ENCODE assay signal across 18 cellular contexts in the genomic region with DNA sequence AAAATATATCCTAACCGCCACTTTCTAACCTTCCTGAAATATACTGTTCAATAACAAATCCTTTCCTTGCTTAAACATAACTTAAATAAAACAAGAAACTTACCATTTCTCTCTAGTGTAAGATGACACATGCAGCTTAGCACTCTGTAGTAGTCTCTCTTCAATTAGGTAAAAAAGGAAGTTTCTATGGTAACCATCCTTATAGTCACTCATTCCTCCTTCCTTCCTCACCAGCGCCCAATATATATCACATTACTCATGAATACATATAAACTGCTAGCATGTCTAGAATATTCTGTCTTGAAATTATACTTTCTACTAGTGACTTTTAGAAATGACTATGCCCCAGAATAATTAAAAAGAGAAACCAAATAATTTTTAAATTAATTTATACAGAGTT.
DNase-seq lines count a peak whose midpoint lies in the region; ATAC-seq and TF ChIP-seq lines count a peak whose summit lies in the region.
"Had no signal": no experiment of that assay in that cellular context is flagged by ENCODE, and none has a peak within 500 bp of the region (broad histone marks: within the 10 kb centered on the region; RNA-seq: fewer than 3 reads in every experiment).

No MANE protein-coding gene starts in this region.

- H2AFZ ChIP-seq in GM23338 (no peak overlapping the region), fibroblast of lung (ENCODE audit: low read length) (no peak overlapping the region)
- H2AFZ ChIP-seq: PC-9 had no signal

- H3K9me3 ChIP-seq in fibroblast of lung (ENCODE audit: control insufficient read depth, insufficient read depth, low read depth, low read length) (no peaks in the 10 kb centered on the region), skeletal muscle satellite cell (replicated peaks; ENCODE audit: low read length) (no peaks in the 10 kb centered on the region), thyroid gland (no peaks in the 10 kb centered on the region)
- H3K9me3 ChIP-seq: ascending aorta, Caco-2 had no signal

- no peak for TF ChIP-seq POLR2A in thyroid gland (IDR thresholded peaks at IDR 0.05)

- H3K27me3 ChIP-seq in GM23338 (ENCODE audit: insufficient read depth) (no peaks in the 10 kb centered on the region), fibroblast of lung (ENCODE audit: control insufficient read depth, insufficient read depth, low read length) (no peaks in the 10 kb centered on the region), skeletal muscle satellite cell (ENCODE audit: control insufficient read depth, insufficient read depth, low read length) (no peaks in the 10 kb centered on the region), thyroid gland (no peaks in the 10 kb centered on the region)
- H3K27me3 ChIP-seq: ascending aorta had no signal

- ATAC-seq in GM23338 (peak; percentile 45; the same call in 2 of the 3 replicates), HG03469 (IDR thresholded peaks at IDR 0.05; ENCODE audit: unreplicated experiment) (no peak)
- ATAC-seq: effector memory CD8-positive, alpha-beta T cell; T-helper 17 cell had no signal

- H3K9ac ChIP-seq in fibroblast of lung (ENCODE audit: insufficient read depth, low read length) (no peak overlapping the region), skeletal muscle satellite cell (ENCODE audit: low read depth, low read length) (peak overlapping the region; percentile 32)

- H3F3A ChIP-seq in GM23338 (replicated peaks; ENCODE audit: low read depth) = no peaks in the 10 kb centered on the region

- WGBS in thyroid gland, 2 donors = 87 to 90% methylated on average over 2 of the region's 2 CpGs

- H4K20me1 ChIP-seq in GM23338 (replicated peaks; ENCODE audit: insufficient read depth) = no peaks in the 10 kb centered on the region
- no peaks in the 10 kb centered on the region for H4K20me1 ChIP-seq in fibroblast of lung (ENCODE audit: control insufficient read depth, extremely low read depth, insufficient read depth, low read length)

- H3K4me2 ChIP-seq in GM23338 (no peak overlapping the region), fibroblast of lung (ENCODE audit: extremely low read depth, insufficient read depth, low read length) (no peak overlapping the region), skeletal muscle satellite cell (ENCODE audit: low read length) (peak overlapping the region; percentile 4)
- H3K4me2 ChIP-seq: PC-9 had no signal

- H3K27me3 Mint-ChIP-seq in GM23338 (ENCODE audit: insufficient read depth, low read depth, poor library complexity) = no peaks in the 10 kb centered on the region
- H3K27me3 Mint-ChIP-seq: activated CD4-positive, alpha-beta T cell treated with anti-CD3 and anti-CD28 coated beads, Interleukin-2, amount 10 ng/mL, durations not matched to agents 7 days and 5 days had no signal

- no peak overlapping the region for H3K27ac ChIP-seq in GM23338 (ENCODE audit: low read depth)
- H3K27ac ChIP-seq in fibroblast of lung (ENCODE audit: insufficient read depth, low read length) = no peak overlapping the region
- no peak overlapping the region for H3K27ac ChIP-seq in thyroid gland
- H3K27ac ChIP-seq: ascending aorta, PC-9 had no signal

- no peaks in the 10 kb centered on the region for H3K9me3 Mint-ChIP-seq in GM23338
- H3K9me3 Mint-ChIP-seq: activated CD4-positive, alpha-beta T cell treated with anti-CD3 and anti-CD28 coated beads, Interleukin-2, amount 10 ng/mL, durations not matched to agents 7 days and 5 days; activated T-helper 1 cell treated with anti-CD3 and anti-CD28 coated beads, Interleukin-12 subunit alpha, Interleukin-12 subunit beta, Interleukin-2, Interleukin-4 antibody, amounts not matched to agents 30 ng/mL and 10 ng/mL and 1 ng/mL, durations not matched to agents 14 hours and 24 hours and 36 hours; effector memory CD8-positive, alpha-beta T cell had no signal

- TF ChIP-seq CTCF in GM23338 (conservative IDR thresholded peaks at IDR 0.05; ENCODE audit: low read depth in 2 of 2) (no peak), fibroblast of lung (conservative IDR thresholded peaks at IDR 0.05 in 1 of 2, IDR thresholded peaks at IDR 0.05 in 1 of 2; ENCODE audit: low read depth in 1 of 2, low read length in 2 of 2) (no peak), thyroid gland (IDR thresholded peaks at IDR 0.05) (no peak)

- no peak overlapping the region for H3K4me3 Mint-ChIP-seq in GM23338
- H3K4me3 Mint-ChIP-seq: activated CD4-positive, alpha-beta T cell treated with anti-CD3 and anti-CD28 coated beads, Interleukin-2, amount 10 ng/mL, durations not matched to agents 7 days and 5 days; activated T-helper 1 cell treated with anti-CD3 and anti-CD28 coated beads, Interleukin-12 subunit alpha, Interleukin-12 subunit beta, Interleukin-2, Interleukin-4 antibody, amounts not matched to agents 30 ng/mL and 10 ng/mL and 1 ng/mL, durations not matched to agents 14 hours and 24 hours and 36 hours; effector memory CD8-positive, alpha-beta T cell; T-helper 17 cell had no signal

- H3K36me3 ChIP-seq in GM23338 (ENCODE audit: insufficient read depth) (no peaks in the 10 kb centered on the region), fibroblast of lung (ENCODE audit: control insufficient read depth, insufficient read depth, low read length) (no peaks in the 10 kb centered on the region), skeletal muscle satellite cell (ENCODE audit: insufficient read depth, low read length) (no peaks in the 10 kb centered on the region), thyroid gland (no peaks in the 10 kb centered on the region)
- H3K36me3 ChIP-seq: ascending aorta had no signal

- H3K4me3 ChIP-seq in GM23338 (no peak overlapping the region), fibroblast of lung (replicated peaks in 1 of 4; ENCODE audit: control extremely low read depth in 1 of 4, insufficient read depth in 1 of 4, low read depth in 3 of 4, low read length in 4 of 4) (no peak overlapping the region), skeletal muscle satellite cell (ENCODE audit: low read length) (no peak overlapping the region), thyroid gland (replicated peaks in 1 of 3) (no peak overlapping the region)
- H3K4me3 ChIP-seq: ascending aorta, PC-9 had no signal

- DNase-seq in GM23338 (ENCODE audit: low spot score) (peak; percentile 47), RPMI7951 (ENCODE audit: low read depth) (peak; percentile 15), fibroblast of lung (ENCODE audit: low read depth in 2 of 2) (peak; percentile 71 to 85), CD1c-positive myeloid dendritic cell (ENCODE audit: extremely low spot score) (no peak), thyroid gland (no peak)
- DNase-seq: activated CD4-positive, alpha-beta T cell treated with anti-CD3 and anti-CD28 coated beads, Interleukin-2, amount 10 ng/mL, durations not matched to agents 7 days and 5 days; Caco-2; effector memory CD8-positive, alpha-beta T cell; hippocampal formation; KBM-7; NCI-H2029 treated with DMSO at 0.1 percent for 48 hours; PC-9; substantia nigra; T-helper 17 cell had no signal

- no peaks in the 10 kb centered on the region for H3K4me1 ChIP-seq in GM23338 (ENCODE audit: insufficient read depth)
- H3K4me1 ChIP-seq in fibroblast of lung (ENCODE audit: control insufficient read depth, extremely low read depth, insufficient read depth, low read length) = no peaks in the 10 kb centered on the region
- peaks cover 6% of the 10 kb centered on the region for H3K4me1 ChIP-seq in skeletal muscle satellite cell (ENCODE audit: control insufficient read depth, insufficient read depth, low read length)
- H3K4me1 ChIP-seq in thyroid gland = peaks cover 2 to 5% of the 10 kb centered on the region in 2 donors
- H3K4me1 ChIP-seq: ascending aorta, Caco-2 had no signal

- H3K9me2 ChIP-seq in GM23338 (ENCODE audit: insufficient read depth) = no peaks in the 10 kb centered on the region

- H3K79me2 ChIP-seq in GM23338 (replicated peaks; ENCODE audit: insufficient read depth) = no peaks in the 10 kb centered on the region
- no peaks in the 10 kb centered on the region for H3K79me2 ChIP-seq in fibroblast of lung (ENCODE audit: control insufficient read depth, insufficient read depth, low read length)

- H3K4me1 Mint-ChIP-seq in GM23338 = peaks cover 14% of the 10 kb centered on the region; the same call in 2 of the 3 replicates
- H3K4me1 Mint-ChIP-seq: activated CD4-positive, alpha-beta T cell treated with anti-CD3 and anti-CD28 coated beads, Interleukin-2, amount 10 ng/mL, durations not matched to agents 7 days and 5 days; T-helper 17 cell had no signal

- H3K36me3 Mint-ChIP-seq in GM23338 (ENCODE audit: low read depth) = no peaks in the 10 kb centered on the region

- H3K27ac Mint-ChIP-seq in GM23338 = no peak overlapping the region; the same call in 1 of the 2 replicates
- H3K27ac Mint-ChIP-seq: activated CD4-positive, alpha-beta T cell treated with anti-CD3 and anti-CD28 coated beads, Interleukin-2, amount 10 ng/mL, durations not matched to agents 7 days and 5 days; activated T-helper 1 cell treated with anti-CD3 and anti-CD28 coated beads, Interleukin-12 subunit alpha, Interleukin-12 subunit beta, Interleukin-2, Interleukin-4 antibody, amounts not matched to agents 30 ng/mL and 10 ng/mL and 1 ng/mL, durations not matched to agents 14 hours and 24 hours and 36 hours; effector memory CD8-positive, alpha-beta T cell; T-helper 17 cell had no signal

- intact Hi-C loops in thyroid gland (cut with DNase I) = no loop called here

TF ChIP-seq in GM23338, 12 proteins besides CTCF, POLR2A, EP300 and RAD21 (continues in another document):
- TF ChIP-seq EZH2phosphoT487 (IDR thresholded peaks at IDR 0.05; ENCODE audit: unreplicated experiment) = no peak
- TF ChIP-seq ZNF114 (CRISPR knock-in tag; IDR thresholded peaks at IDR 0.05) = no peak

Comparison
In these comparisons a context has a peak if more than half of its experiments do, and no peak if none do; other contexts are left out.
1. DNase-seq: peak in GM23338 (single experiment), RPMI7951 (single experiment) and fibroblast of lung (2 of 2); none in CD1c-positive myeloid dendritic cell (single experiment) and thyroid gland (0 of 2).